In the genomic region with DNA sequence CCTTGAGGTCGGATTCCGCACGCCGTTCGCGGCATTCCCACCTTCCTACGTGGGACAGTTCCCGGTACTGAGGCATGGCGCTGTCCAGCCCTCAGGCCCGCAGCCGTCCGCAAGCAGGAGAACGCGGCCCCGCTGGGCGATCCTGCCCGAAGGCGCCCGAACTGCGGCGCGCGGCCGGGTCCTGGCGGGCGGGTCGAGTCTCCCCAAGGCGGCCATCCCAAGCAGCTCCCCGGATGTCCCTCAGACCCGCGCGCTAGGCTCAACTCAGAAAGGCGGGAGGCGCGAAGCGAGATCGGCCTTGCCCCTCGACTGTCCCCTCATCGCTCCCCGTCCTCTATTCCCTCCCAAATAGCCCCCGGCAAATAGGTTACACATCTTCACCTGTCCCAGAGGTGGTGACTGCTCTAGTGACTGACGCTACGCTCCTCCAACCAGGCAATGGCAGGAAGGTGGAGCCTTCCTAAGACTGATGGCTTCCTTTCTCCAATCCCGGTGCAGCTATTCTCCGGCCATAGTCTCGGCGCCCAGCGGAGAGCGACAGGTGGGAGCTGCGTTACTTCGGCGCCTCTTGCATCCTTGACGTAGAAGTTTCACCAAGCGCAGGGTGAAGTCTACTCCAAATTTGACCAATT, we compare ENCODE assay signal across 8 cellular contexts. TPM values are rescaled to one million over a fixed set of nuclear protein-coding genes. Genes with fewer than 3 reads are reported as not detected.
DNase-seq lines count a peak whose midpoint lies in the region; ATAC-seq, FAIRE-seq and TF ChIP-seq lines count a peak whose summit lies in the region.

No MANE protein-coding gene starts in this region.

- WGBS in heart left ventricle, 4 donors: 0 to 1% (median 0%) methylated on average over 40 to 54 of the region's 54 CpGs
- WGBS in tibial nerve, 2 donors: 0 to 1% methylated on average over 36 to 52 of the region's 54 CpGs

- peak; percentile 75 for TF ChIP-seq POLR2A in GM12892 (IDR thresholded peaks at IDR 0.05; ENCODE audit: low read depth, low read length)
- peak in 1 of 2 donors; percentile 69 for TF ChIP-seq POLR2A in heart left ventricle (IDR thresholded peaks at IDR 0.05)
- peak in 1 of 2 donors; percentile 36 for TF ChIP-seq POLR2A in tibial nerve (IDR thresholded peaks at IDR 0.05)

- DNase-seq in GM12892 (ENCODE audit: insufficient read length): peak; percentile 74
- DNase-seq in NCI-H1417 treated with DMSO at 0.1 percent for 48 hours (lab: John Stamatoyannopoulos, UW): peak; percentile 59
- DNase-seq in SW 1271 (lab: John Stamatoyannopoulos, UW): peak; percentile 92 to 99
- peak; percentile 96 for DNase-seq in adipocyte (ENCODE audit: low read depth)
- peak; percentile 91 to 95 (median 94) for DNase-seq in heart left ventricle
- DNase-seq in tibial nerve (ENCODE audit: low spot score in 2 of 2): peak; percentile 68 to 87

- H3K27me3 ChIP-seq in adipocyte (replicated peaks; ENCODE audit: control insufficient read depth, insufficient read depth, low read length) (no peaks in the 10 kb centered on the region), heart left ventricle (no peaks in the 10 kb centered on the region), parathyroid adenoma (ENCODE audit: control insufficient read depth, insufficient read depth, low read length) (no peaks in the 10 kb centered on the region), tibial nerve (no peaks in the 10 kb centered on the region)

- ATAC-seq in HG02798 (IDR thresholded peaks at IDR 0.05; ENCODE audit: poor library complexity, unreplicated experiment) (peak; percentile 71), heart left ventricle (peak; percentile 86 to 90 (median 88))

- no peak for TF ChIP-seq CTCF in heart left ventricle (IDR thresholded peaks at IDR 0.05)
- TF ChIP-seq CTCF in parathyroid adenoma (IDR thresholded peaks at IDR 0.05): no peak
- no peak for TF ChIP-seq CTCF in tibial nerve (IDR thresholded peaks at IDR 0.05)

- peak overlapping the region; percentile 70 to 97 (median 93) for H3K27ac ChIP-seq in heart left ventricle
- H3K27ac ChIP-seq in parathyroid adenoma: peak overlapping the region; percentile 84
- H3K27ac ChIP-seq in tibial nerve: peak overlapping the region; percentile 87 to 98 (median 90)

- peak overlapping the region; percentile 95 for H3K4me3 ChIP-seq in adipocyte (ENCODE audit: low read length)
- peak overlapping the region; percentile 62 to 100 (median 91) for H3K4me3 ChIP-seq in heart left ventricle
- peak overlapping the region; percentile 89 for H3K4me3 ChIP-seq in parathyroid adenoma (ENCODE audit: low read depth, low read length)
- peak overlapping the region; percentile 83 to 96 (median 90) for H3K4me3 ChIP-seq in tibial nerve

- H3K9ac ChIP-seq in adipocyte (ENCODE audit: low read length): peak overlapping the region; percentile 85
- peak overlapping the region; percentile 2 for H3K9ac ChIP-seq in parathyroid adenoma

- H3K4me1 ChIP-seq in adipocyte (ENCODE audit: control insufficient read depth, insufficient read depth, low read length): peaks cover 30% of the 10 kb centered on the region
- peaks cover 12 to 37% (median 30%) of the 10 kb centered on the region in 12 donors for H3K4me1 ChIP-seq in heart left ventricle
- H3K4me1 ChIP-seq in parathyroid adenoma: no peaks in the 10 kb centered on the region
- H3K4me1 ChIP-seq in tibial nerve: peaks cover 4 to 42% (median 20%) of the 10 kb centered on the region in 4 donors

- peak overlapping the region; percentile 84 for H2AFZ ChIP-seq in parathyroid adenoma

- no peak for FAIRE-seq in GM12892 (lab: Jason Lieb, UNC)

- no peak for TF ChIP-seq EP300 in tibial nerve (IDR thresholded peaks at IDR 0.05)

- intact Hi-C loops in heart left ventricle (cut with DNase I): loop anchor here in 5 of 10 donors (5.0 to 10.0 kb wide), 4 partner anchors 234 to 264 kb away; partner anchors contain the start of genes TMCO6 (in 2 of the 5), WDR55 (in 2 of the 5), CD14 (in 1 of the 5) and IK (in 1 of the 5)

- H3K79me2 ChIP-seq in parathyroid adenoma: peaks cover 29% of the 10 kb centered on the region

- no peaks in the 10 kb centered on the region for H3K9me3 ChIP-seq in adipocyte (ENCODE audit: control insufficient read depth, low read length)
- H3K9me3 ChIP-seq in heart left ventricle: no peaks in the 10 kb centered on the region
- no peaks in the 10 kb centered on the region for H3K9me3 ChIP-seq in parathyroid adenoma (ENCODE audit: control insufficient read depth, low read length)
- H3K9me3 ChIP-seq in tibial nerve: no peaks in the 10 kb centered on the region

- no peaks in the 10 kb centered on the region for H3K36me3 ChIP-seq in adipocyte (ENCODE audit: control insufficient read depth, insufficient read depth, low read length, severe bottlenecking)
- H3K36me3 ChIP-seq in heart left ventricle: peaks cover 0 to 6% (median 0%) of the 10 kb centered on the region in 9 donors
- no peaks in the 10 kb centered on the region for H3K36me3 ChIP-seq in parathyroid adenoma (ENCODE audit: control insufficient read depth, insufficient read depth, low read length)
- no peaks in the 10 kb centered on the region for H3K36me3 ChIP-seq in tibial nerve

- peak overlapping the region; percentile 90 for H3K4me2 ChIP-seq in parathyroid adenoma (ENCODE audit: low read length)

RNA-seq across cellular contexts. Expression of gene ANKHD1, which starts 0.8 kb away (rescaled TPM):
- 63.3 TPM for polyA plus RNA-seq in GM12892 (2012; ENCODE audit: missing spikeins)
- total RNA-seq in heart left ventricle (10 to 100 TPM; 49.5 to 78.8 (median 63.6) TPM), tibial nerve (100 to 1,000 TPM; 119 to 212 (median 162) TPM)
- polyA plus RNA-seq in heart left ventricle: 10 to 100 TPM; 41.4 to 48.3 TPM

RNA-seq across cellular contexts. Expression of gene SLC4A9, which starts 40.9 kb away (rescaled TPM):
- polyA plus RNA-seq in GM12892 (2012; ENCODE audit: missing spikeins): not detected
- total RNA-seq in heart left ventricle (under 1 TPM in 4 of 9 donors, not detected in 5; 0.08 to 0.20 (median 0.15) TPM), tibial nerve (not detected)
- polyA plus RNA-seq in heart left ventricle: under 1 TPM in 1 of 2 donors, not detected in 1; 0.08 TPM

RNA-seq across cellular contexts. Expression of gene HBEGF, which starts 54.4 kb away (rescaled TPM):
- 2.1 TPM for polyA plus RNA-seq in GM12892 (2012; ENCODE audit: missing spikeins)
- total RNA-seq in heart left ventricle (10 to 100 TPM; 23.6 to 60.1 (median 34.9) TPM), tibial nerve (10 to 100 TPM; 27.1 to 30.9 (median 27.8) TPM)
- 10 to 100 TPM; 18.2 to 50.7 TPM for polyA plus RNA-seq in heart left ventricle

Comparison
In these comparisons a context has a peak if more than half of its experiments do, and no peak if none do; other contexts are left out.
1. Peak in every context shown above with its lines: DNase-seq, ATAC-seq, H3K4me3 ChIP-seq and H3K27ac ChIP-seq.